10 cellular contexts compared by ENCODE assay signal in the genomic region with DNA sequence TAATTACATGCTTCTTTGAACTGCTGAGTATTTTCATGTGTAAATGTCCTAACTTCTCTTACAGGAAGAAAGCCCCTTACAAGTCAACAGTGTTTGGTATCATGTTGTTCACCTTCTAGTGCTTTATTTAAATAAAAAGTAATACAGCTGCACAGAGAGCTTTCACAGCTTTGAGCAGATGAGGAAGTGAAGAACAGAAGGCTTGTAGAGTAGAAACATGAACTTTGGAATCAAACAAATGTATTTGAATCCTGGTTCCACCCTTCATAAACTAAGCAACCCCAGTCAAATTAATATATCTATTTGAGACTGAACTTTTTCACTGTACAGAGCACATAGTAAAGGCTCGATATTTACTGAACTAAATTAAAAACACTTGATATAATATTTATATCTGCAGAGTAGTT.
DNase-seq lines count a peak whose midpoint lies in the region; ATAC-seq and TF ChIP-seq lines count a peak whose summit lies in the region.
"Had no signal": no experiment of that assay in that cellular context is flagged by ENCODE, and none has a peak within 500 bp of the region (broad histone marks: within the 10 kb centered on the region; RNA-seq: fewer than 3 reads in every experiment).

No MANE protein-coding gene starts in this region.

- peak overlapping the region; percentile 11 for H3K27ac Mint-ChIP-seq in activated naive CD8-positive, alpha-beta T cell treated with anti-CD3 and anti-CD28 coated beads, Interleukin-2, amount 50 U/mL, for 24 hours
- H3K27ac Mint-ChIP-seq in activated naive CD4-positive, alpha-beta T cell treated with anti-CD3 and anti-CD28 coated beads, Interleukin-2, amount 50 U/mL, for 72 hours: no peak overlapping the region

- peaks cover 2% of the 10 kb centered on the region for H3K27me3 Mint-ChIP-seq in activated naive CD8-positive, alpha-beta T cell treated with anti-CD3 and anti-CD28 coated beads, Interleukin-2, amount 50 U/mL, for 24 hours

- H3K9me3 Mint-ChIP-seq in activated naive CD8-positive, alpha-beta T cell treated with anti-CD3 and anti-CD28 coated beads, Interleukin-2, amount 50 U/mL, for 24 hours: no peaks in the 10 kb centered on the region
- H3K9me3 Mint-ChIP-seq in activated naive CD4-positive, alpha-beta T cell treated with anti-CD3 and anti-CD28 coated beads, Interleukin-2, amount 50 U/mL, for 72 hours: no peaks in the 10 kb centered on the region

- DNase-seq in GM10266 (ENCODE audit: extremely low spot score) (peak; percentile 14), NCI-H2081 treated with DMSO at 0.1 percent for 48 hours (lab: John Stamatoyannopoulos, UW) (no peak), ecto neural progenitor cell (ENCODE audit: low spot score) (no peak)
- DNase-seq in activated naive CD8-positive, alpha-beta T cell treated with anti-CD3 and anti-CD28 coated beads, Interleukin-2, amount 50 U/mL, for 24 hours: no peak
- DNase-seq in activated naive CD4-positive, alpha-beta T cell treated with anti-CD3 and anti-CD28 coated beads, Interleukin-2, amount 50 U/mL, for 72 hours (ENCODE audit: low spot score in 2 of 2): no peak
- no peak for DNase-seq in activated CD4-positive, CD25-positive, alpha-beta regulatory T cell treated with anti-CD3 and anti-CD28 coated beads, Interleukin-2, amount 50 U/mL, for 72 hours
- DNase-seq: effector CD4-positive, alpha-beta T cell; mammary epithelial cell had no signal

- no peak overlapping the region for H3K4me3 Mint-ChIP-seq in activated naive CD8-positive, alpha-beta T cell treated with anti-CD3 and anti-CD28 coated beads, Interleukin-2, amount 50 U/mL, for 24 hours

- TF ChIP-seq CTCF in GM10266 (IDR thresholded peaks at IDR 0.05; ENCODE audit: control insufficient read depth, insufficient read depth, low read depth, missing control alignments): no peak

- peaks cover 69% of the 10 kb centered on the region for H3K4me1 Mint-ChIP-seq in activated naive CD8-positive, alpha-beta T cell treated with anti-CD3 and anti-CD28 coated beads, Interleukin-2, amount 50 U/mL, for 24 hours

- peaks cover 32% of the 10 kb centered on the region for H3K36me3 Mint-ChIP-seq in activated naive CD8-positive, alpha-beta T cell treated with anti-CD3 and anti-CD28 coated beads, Interleukin-2, amount 50 U/mL, for 24 hours (ENCODE audit: low read depth)
- H3K36me3 Mint-ChIP-seq in activated naive CD4-positive, alpha-beta T cell treated with anti-CD3 and anti-CD28 coated beads, Interleukin-2, amount 50 U/mL, for 72 hours: peaks cover 5 to 23% of the 10 kb centered on the region in 2 donors

- ATAC-seq in GM19468 (IDR thresholded peaks at IDR 0.05; ENCODE audit: extremely low read depth, unreplicated experiment) (peak; percentile 73), HG03103 (IDR thresholded peaks at IDR 0.05; ENCODE audit: low read depth, unreplicated experiment) (peak; percentile 64)
- ATAC-seq in activated naive CD8-positive, alpha-beta T cell treated with anti-CD3 and anti-CD28 coated beads, Interleukin-2, amount 50 U/mL, for 24 hours: no peak
- no peak for ATAC-seq in activated naive CD4-positive, alpha-beta T cell treated with anti-CD3 and anti-CD28 coated beads, Interleukin-2, amount 50 U/mL, for 72 hours

Comparison
In these comparisons a context has a peak if more than half of its experiments do, and no peak if none do; other contexts are left out.
1. ATAC-seq: peak in GM19468 (single experiment) and HG03103 (single experiment); none in activated naive CD8-positive, alpha-beta T cell treated with anti-CD3 and anti-CD28 coated beads, Interleukin-2, amount 50 U/mL, for 24 hours (single experiment) and activated naive CD4-positive, alpha-beta T cell treated with anti-CD3 and anti-CD28 coated beads, Interleukin-2, amount 50 U/mL, for 72 hours (0 of 2).